ENCODE assay signal across 17 cellular contexts in the genomic region with DNA sequence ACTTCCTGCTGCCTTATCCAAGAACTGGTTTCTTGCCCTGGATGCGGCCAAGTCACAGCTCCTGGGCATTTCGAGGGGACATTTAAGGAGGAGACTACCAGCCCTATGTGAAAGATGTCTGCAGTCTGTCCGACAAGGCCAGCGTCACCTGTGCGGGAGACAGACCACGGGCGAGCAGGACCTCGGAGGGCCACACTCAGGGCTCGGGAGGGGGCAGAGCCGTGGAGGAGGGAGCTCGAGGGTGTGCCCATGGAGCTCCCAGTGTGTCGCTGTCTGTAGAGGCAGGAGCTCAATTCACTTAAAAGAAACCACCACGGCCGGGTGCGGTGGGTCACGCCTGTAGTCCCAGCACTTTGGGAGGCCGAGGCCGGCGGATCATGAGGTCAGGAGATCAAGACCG. TPM values are rescaled to one million over a fixed set of nuclear protein-coding genes. Genes with fewer than 3 reads are reported as not detected.
"Had no signal": no experiment of that assay in that cellular context is flagged by ENCODE, and none has a peak within 500 bp of the region (broad histone marks: within the 10 kb centered on the region; RNA-seq: fewer than 3 reads in every experiment).

No MANE protein-coding gene starts in this region.

- H3K27me3 Mint-ChIP-seq: stimulated activated memory B cell treated with anti-CD40 and anti-IgM and Interleukin-4, amounts not matched to agents 10 μg/mL and 1 μg/mL and 100 μg/mL, for 72 hours had no signal

- DNase-seq: effector memory CD8-positive, alpha-beta T cell; esophagus squamous epithelium; foreskin fibroblast; mammary epithelial cell; naive thymus-derived CD4-positive, alpha-beta T cell; posterior cingulate gyrus; stimulated activated CD4-positive, alpha-beta T cell treated with anti-CD3 and anti-CD28 coated beads, Interleukin-4, amount 100 ng/mL, for 24 hours; tibial artery; uterus had no signal

- H3K4me3 Mint-ChIP-seq: dendritic cell treated with granulocyte-macrophage colony-stimulating factor and Interleukin-4, amounts not matched to agents 40 ng/mL and 50 ng/mL, for 4 days; effector memory CD8-positive, alpha-beta T cell; stimulated activated memory B cell treated with anti-CD40 and anti-IgM and Interleukin-4, amounts not matched to agents 10 μg/mL and 1 μg/mL and 100 μg/mL, for 72 hours; stimulated activated naive CD8-positive, alpha-beta T cell treated with anti-CD3 and anti-CD28 coated beads, Interleukin-15, Interleukin-2, amounts not matched to agents 100 ng/mL and 50 ng/mL, for 24 hours had no signal

- H3K27me3 ChIP-seq: uterus had no signal

- H3K36me3 Mint-ChIP-seq: immature natural killer cell; naive thymus-derived CD4-positive, alpha-beta T cell had no signal

- H3K4me2 ChIP-seq: smooth muscle cell had no signal

- ATAC-seq: effector memory CD8-positive, alpha-beta T cell; naive thymus-derived CD4-positive, alpha-beta T cell; stimulated activated memory B cell treated with anti-CD40 and anti-IgM and Interleukin-4, amounts not matched to agents 10 μg/mL and 1 μg/mL and 100 μg/mL, for 72 hours had no signal

- H3K4me3 ChIP-seq: esophagus squamous epithelium, smooth muscle cell, tibial artery, upper lobe of left lung, uterus had no signal

- H3K27ac ChIP-seq: esophagus squamous epithelium, tibial artery, upper lobe of left lung, uterus had no signal

- H3K27ac Mint-ChIP-seq: dendritic cell treated with granulocyte-macrophage colony-stimulating factor and Interleukin-4, amounts not matched to agents 40 ng/mL and 50 ng/mL, for 4 days; immature natural killer cell; stimulated activated memory B cell treated with anti-CD40 and anti-IgM and Interleukin-4, amounts not matched to agents 10 μg/mL and 1 μg/mL and 100 μg/mL, for 72 hours; stimulated activated naive CD8-positive, alpha-beta T cell treated with anti-CD3 and anti-CD28 coated beads, Interleukin-15, Interleukin-2, amounts not matched to agents 100 ng/mL and 50 ng/mL, for 24 hours had no signal

- H3K36me3 ChIP-seq: esophagus squamous epithelium, tibial artery, upper lobe of left lung, uterus had no signal

- H3K9me3 ChIP-seq: esophagus squamous epithelium, tibial artery, upper lobe of left lung, uterus had no signal

RNA-seq across cellular contexts. Expression of a gene that starts 33.3 kb away (rescaled TPM):
- total RNA-seq: osteocyte, pulmonary artery endothelial cell, smooth muscle cell had no signal
